In genomic region chr6:125301435-125302391, GRCh38 we compare ENCODE assay signal across 8 cellular contexts. TPM values are rescaled to one million over a fixed set of nuclear protein-coding genes. Genes with fewer than 3 reads are reported as not detected.
A peak's percentile ranks its signal among the peaks of the same experiment; 100 is the strongest.
DNase-seq lines count a peak whose midpoint lies in the region; ATAC-seq, FAIRE-seq and TF ChIP-seq lines count a peak whose summit lies in the region.

TSS of gene HDDC2 (minus strand) at chr6:125301967. CDS start at chr6:125301932, 35 bp downstream.

- H4K20me1 ChIP-seq in keratinocyte (ENCODE audit: control insufficient read depth, extremely low read depth, insufficient read depth, low read length), result no peaks in the 10 kb centered on the region

- TF ChIP-seq CTCF in WI38 (IDR thresholded peaks at IDR 0.05; ENCODE audit: low read depth, low read length) (no peak), keratinocyte (optimal IDR thresholded peaks at IDR 0.05 in 1 of 3, IDR thresholded peaks at IDR 0.05 in 1 of 3, conservative IDR thresholded peaks at IDR 0.05 in 1 of 3; ENCODE audit: extremely low read depth in 1 of 3, insufficient read depth in 2 of 3, low read length in 3 of 3) (no peak)

- H3K4me2 ChIP-seq in keratinocyte (ENCODE audit: control insufficient read depth, extremely low read depth, insufficient read depth, low read depth, low read length), result peak within 1 kb of the TSS; percentile 96

- H3K79me2 ChIP-seq in keratinocyte (ENCODE audit: control insufficient read depth, insufficient read depth, low read length), result peaks cover 5% of the 10 kb centered on the region

- peaks cover 2 to 9% of the 10 kb centered on the region in 2 experiments for H3K36me3 ChIP-seq in keratinocyte (ENCODE audit: control insufficient read depth in 2 of 2, extremely low read depth in 1 of 2, insufficient read depth in 2 of 2, low read length in 2 of 2)

- peak; percentile 28 to 49 for DNase-seq in NCI-H2081 (lab: John Stamatoyannopoulos, UW)
- DNase-seq in NCI-H2081 treated with DMSO at 0.1 percent for 48 hours (lab: John Stamatoyannopoulos, UW), result no peak
- DNase-seq in NCI-H146 (lab: John Stamatoyannopoulos, UW), result peak; percentile 91
- DNase-seq in cerebellar cortex (ENCODE audit: low spot score), result peak; percentile 89
- DNase-seq in keratinocyte (ENCODE audit: low read depth, low spot score), result no peak
- DNase-seq in stimulated activated CD4-positive, alpha-beta T cell treated with anti-CD3 and anti-CD28 coated beads, Interleukin-15, amount 100 ng/mL, for 1 hour (ENCODE audit: low read depth in 1 of 2, low spot score in 1 of 2), result peak; percentile 24 to 50

- peaks cover 5% of the 10 kb centered on the region for H3K4me1 ChIP-seq in keratinocyte (ENCODE audit: control insufficient read depth, extremely low read depth, insufficient read depth, low read length)

- no peak for FAIRE-seq in keratinocyte (lab: Jason Lieb, UNC)

- no peaks in the 10 kb centered on the region for H3K9me3 ChIP-seq in keratinocyte (ENCODE audit: control insufficient read depth, low read depth, low read length)

- dilution Hi-C loops in keratinocyte (cut with MboI; ENCODE audit: extremely low pct_ligation_motif_present, low sequenced_read_pairs), result no loop called here

- H3K9ac ChIP-seq in keratinocyte (ENCODE audit: control insufficient read depth, extremely low read depth, insufficient read depth, low read length), result peak within 1 kb of the TSS; percentile 82

- peak; percentile 90 for ATAC-seq in HG02642 (IDR thresholded peaks at IDR 0.05; ENCODE audit: poor library complexity, unreplicated experiment)

- H3K9me1 ChIP-seq in keratinocyte (ENCODE audit: control insufficient read depth, extremely low read depth, insufficient read depth, low read length), result no peaks in the 10 kb centered on the region

- H3K4me3 ChIP-seq in WI38 (ENCODE audit: low read depth, low read length) (peak within 1 kb of the TSS; percentile 79), keratinocyte (ENCODE audit: control insufficient read depth in 2 of 3, extremely low read depth in 1 of 3, insufficient read depth in 2 of 3, low read depth in 1 of 3, low read length in 3 of 3) (peak within 1 kb of the TSS; percentile 77 to 85 (median 85))

- peak within 1 kb of the TSS; percentile 59 for H3K27ac ChIP-seq in keratinocyte (ENCODE audit: control insufficient read depth, insufficient read depth, low read length)

- H2AFZ ChIP-seq in keratinocyte (ENCODE audit: control insufficient read depth, low read length), result peak within 1 kb of the TSS; percentile 90

- H3K27me3 ChIP-seq in keratinocyte (ENCODE audit: control insufficient read depth, extremely low read depth, insufficient read depth, low read length), result no peaks in the 10 kb centered on the region

RNA-seq across cellular contexts. Expression of gene HDDC2, which starts in this region (rescaled TPM):
- 57.1 to 75.8 TPM (median 60.0 TPM) in 3 replicates for polyA plus RNA-seq in keratinocyte
- 53.5 TPM for polyA plus RNA-seq in keratinocyte (2011; ENCODE audit: low read depth)
- 67.1 and 83.2 TPM in 2 replicates for polyA plus RNA-seq in keratinocyte (2011; cell fraction: cytosol; rRNA removed)
- 20.5 and 29.7 TPM in 2 replicates for polyA plus RNA-seq in keratinocyte (2011; cell fraction: nucleus; rRNA removed)
- 43.6 and 54.8 TPM in 2 replicates for polyA plus RNA-seq in keratinocyte (2012; ENCODE audit: low replicate concordance)
- polyA minus RNA-seq in keratinocyte, result 10.8 to 28.8 TPM (median 14.4 TPM) in 3 replicates
- polyA minus RNA-seq in keratinocyte (2011; cell fraction: cytosol; rRNA and poly(A)+ RNA removed), result 18.8 TPM
- polyA minus RNA-seq in keratinocyte (2011; cell fraction: nucleus; rRNA and poly(A)+ RNA removed), result 6.0 and 6.3 TPM in 2 replicates

Comparison
In these comparisons a context has a peak if more than half of its experiments do, and no peak if none do; other contexts are left out.
1. DNase-seq: peak in NCI-H2081 (2 of 2), NCI-H146 (single experiment), cerebellar cortex (single experiment) and stimulated activated CD4-positive, alpha-beta T cell treated with anti-CD3 and anti-CD28 coated beads, Interleukin-15, amount 100 ng/mL, for 1 hour (2 of 2); none in NCI-H2081 treated with DMSO at 0.1 percent for 48 hours (single experiment) and keratinocyte (single experiment).